ENCODE assay signal across 7 cellular contexts in the genomic region with DNA sequence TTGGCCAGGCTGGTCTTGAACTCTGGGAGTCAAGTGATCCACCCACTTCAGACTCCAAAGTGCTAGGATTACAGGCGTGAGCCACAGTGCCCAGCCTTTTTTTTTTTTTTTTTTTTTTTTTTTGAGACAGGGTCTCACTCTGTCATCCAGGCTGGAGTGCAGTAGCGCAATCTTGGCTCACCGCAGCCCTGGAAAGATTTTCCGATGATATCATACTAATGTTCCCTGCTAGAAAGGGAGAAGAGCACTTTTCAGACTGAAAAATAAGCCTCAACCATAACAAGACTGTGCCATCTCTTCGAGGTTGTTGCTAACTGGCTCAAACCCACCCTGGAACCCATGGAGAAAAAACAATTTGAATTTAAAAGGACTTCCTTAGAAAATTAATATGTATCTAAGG. TPM values are rescaled to one million over a fixed set of nuclear protein-coding genes. Genes with fewer than 3 reads are reported as not detected.
"Had no signal": no experiment of that assay in that cellular context is flagged by ENCODE, and none has a peak within 500 bp of the region (broad histone marks: within the 10 kb centered on the region; RNA-seq: fewer than 3 reads in every experiment).

No MANE protein-coding gene starts in this region.

RNA-seq across cellular contexts. Expression of gene ALOX15, which starts 42.3 kb away (rescaled TPM):
- total RNA-seq: activated B cell treated with CpG ODN at 0.5 μM for 24 hours; activated CD4-positive, alpha-beta T cell treated with anti-CD3 and anti-CD28 coated beads, Interleukin-2, amount 10 ng/mL, durations not matched to agents 24 days and 14 days; activated CD8-positive, alpha-beta memory T cell treated with anti-CD3 and anti-CD28 coated beads, Interleukin-2, amount 10 ng/mL, durations not matched to agents 7 days and 5 days; activated T-helper 1 cell treated with anti-CD3 and anti-CD28 coated beads, Interleukin-12 subunit alpha, Interleukin-12 subunit beta, Interleukin-2, Interleukin-4 antibody, amounts not matched to agents 30 ng/mL and 10 ng/mL and 1 ng/mL, durations not matched to agents 14 hours and 24 hours and 36 hours; MCF 10A; PC-3 had no signal
- polyA plus RNA-seq: HepG2 had no signal

RNA-seq across cellular contexts. Expression of gene ZMYND15, which starts 55.9 kb away (rescaled TPM):
- total RNA-seq: activated CD4-positive, alpha-beta T cell treated with anti-CD3 and anti-CD28 coated beads, Interleukin-2, amount 10 ng/mL, durations not matched to agents 24 days and 14 days had no signal
